ENCODE assay signal across 10 cellular contexts in genomic region chr10:102815790-102816549, GRCh38. TPM values are rescaled to one million over a fixed set of nuclear protein-coding genes. Genes with fewer than 3 reads are reported as not detected.
A peak's percentile ranks its signal among the peaks of the same experiment; 100 is the strongest.
DNase-seq lines count a peak whose midpoint lies in the region; ATAC-seq and TF ChIP-seq lines count a peak whose summit lies in the region.
"Had no signal": no experiment of that assay in that cellular context is flagged by ENCODE, and none has a peak within 500 bp of the region (broad histone marks: within the 10 kb centered on the region; RNA-seq: fewer than 3 reads in every experiment).

No MANE protein-coding gene starts in this region.

- no peak for TF ChIP-seq CTCF in AG09309 (IDR thresholded peaks at IDR 0.05; ENCODE audit: control insufficient read depth, insufficient read depth, low read depth, low read length, missing control alignments)
- TF ChIP-seq CTCF in Peyer's patch (IDR thresholded peaks at IDR 0.05): no peak
- no peak for TF ChIP-seq CTCF in fibroblast of mammary gland (conservative IDR thresholded peaks at IDR 0.05; ENCODE audit: control insufficient read depth, insufficient read depth, low read depth, low read length)
- no peak for TF ChIP-seq CTCF in neural progenitor cell (IDR thresholded peaks at IDR 0.05)

- no peaks in the 10 kb centered on the region for H3K9me3 ChIP-seq in Peyer's patch
- H3K9me3 ChIP-seq in neural progenitor cell (ENCODE audit: low read depth): no peaks in the 10 kb centered on the region
- H3K9me3 ChIP-seq in SJCRH30 (replicated peaks): no peaks in the 10 kb centered on the region

- peak overlapping the region; percentile 78 for H3K27ac Mint-ChIP-seq in neural progenitor cell
- no peak overlapping the region for H3K27ac Mint-ChIP-seq in activated CD4-positive, alpha-beta T cell treated with anti-CD3 and anti-CD28 coated beads for 36 hours

- no peaks in the 10 kb centered on the region for H3K27me3 Mint-ChIP-seq in neural progenitor cell (ENCODE audit: insufficient read depth, low read depth)
- H3K27me3 Mint-ChIP-seq in activated CD4-positive, alpha-beta T cell treated with anti-CD3 and anti-CD28 coated beads for 36 hours: no peaks in the 10 kb centered on the region

- no peaks in the 10 kb centered on the region for H3K9me3 Mint-ChIP-seq in neural progenitor cell
- H3K9me3 Mint-ChIP-seq in activated CD4-positive, alpha-beta T cell treated with anti-CD3 and anti-CD28 coated beads for 36 hours (ENCODE audit: low read depth): no peaks in the 10 kb centered on the region

- H3K36me3 Mint-ChIP-seq in neural progenitor cell: peaks cover 14% of the 10 kb centered on the region
- peaks cover 10% of the 10 kb centered on the region for H3K36me3 Mint-ChIP-seq in activated CD4-positive, alpha-beta T cell treated with anti-CD3 and anti-CD28 coated beads for 36 hours (ENCODE audit: low read depth)

- H3K4me2 ChIP-seq in neural progenitor cell: no peak overlapping the region

- H3K36me3 ChIP-seq in Peyer's patch: peaks cover 0 to 30% (median 0%) of the 10 kb centered on the region in 3 donors
- H3K36me3 ChIP-seq in neural progenitor cell: no peaks in the 10 kb centered on the region
- H3K36me3 ChIP-seq in SJCRH30: peaks cover 25% of the 10 kb centered on the region

- H3F3A ChIP-seq in neural progenitor cell (ENCODE audit: low read depth): no peaks in the 10 kb centered on the region

- H3K4me1 ChIP-seq in Peyer's patch (peaks cover 3 to 38% (median 6%) of the 10 kb centered on the region in 4 donors), neural progenitor cell (no peaks in the 10 kb centered on the region), SJCRH30 (peaks cover 24% of the 10 kb centered on the region)

- peak overlapping the region; percentile 67 to 89 (median 75) for H3K27ac ChIP-seq in Peyer's patch
- no peak overlapping the region for H3K27ac ChIP-seq in neural progenitor cell
- no peak overlapping the region for H3K27ac ChIP-seq in SJCRH30

- no peaks in the 10 kb centered on the region for H4K20me1 ChIP-seq in neural progenitor cell (ENCODE audit: low read depth)

- TF ChIP-seq POLR2A in Peyer's patch (IDR thresholded peaks at IDR 0.05): peak in 1 of 2 donors; percentile 8

- H2AFZ ChIP-seq in neural progenitor cell (replicated peaks): no peak overlapping the region

- POLR2A ChIA-PET in activated CD4-positive, alpha-beta T cell treated with anti-CD3 and anti-CD28 coated beads for 36 hours (lab: Charles Lee): no interaction called here

- no peak overlapping the region for H3K4me3 Mint-ChIP-seq in neural progenitor cell
- H3K4me3 Mint-ChIP-seq in activated CD4-positive, alpha-beta T cell treated with anti-CD3 and anti-CD28 coated beads for 36 hours: no peak overlapping the region

- H3K4me3 ChIP-seq in AG09309 (ENCODE audit: control insufficient read depth, low read depth, low read length) (no peak overlapping the region), Peyer's patch (no peak overlapping the region), fibroblast of mammary gland (ENCODE audit: control insufficient read depth, low read depth, low read length) (no peak overlapping the region), neural progenitor cell (no peak overlapping the region), SJCRH30 (no peak overlapping the region)

- H3K9ac ChIP-seq in neural progenitor cell: peak overlapping the region; percentile 30

- CTCF ChIA-PET in activated CD4-positive, alpha-beta T cell treated with anti-CD3 and anti-CD28 coated beads for 36 hours (lab: Charles Lee): interaction anchor here (1.0 kb wide), 1 partner anchor 870 kb away, joined by 4 read pairs; no protein-coding TSS in a partner anchor

- no peaks in the 10 kb centered on the region for H3K27me3 ChIP-seq in Peyer's patch
- H3K27me3 ChIP-seq in neural progenitor cell: no peaks in the 10 kb centered on the region
- H3K27me3 ChIP-seq in SJCRH30: no peaks in the 10 kb centered on the region

- H3K4me1 Mint-ChIP-seq in neural progenitor cell: peaks cover 10% of the 10 kb centered on the region
- H3K4me1 Mint-ChIP-seq in activated CD4-positive, alpha-beta T cell treated with anti-CD3 and anti-CD28 coated beads for 36 hours: peaks cover 6% of the 10 kb centered on the region

- peak; percentile 80 for DNase-seq in AG09309 (ENCODE audit: low read depth)
- DNase-seq in Peyer's patch: peak in 2 of 3 donors; percentile 52 to 63
- peak; percentile 87 for DNase-seq in fibroblast of mammary gland (ENCODE audit: low read depth)
- DNase-seq in neural progenitor cell (ENCODE audit: low spot score): no peak
- DNase-seq in SJCRH30: no peak
- DNase-seq in activated CD4-positive, alpha-beta T cell treated with anti-CD3 and anti-CD28 coated beads for 36 hours: no peak
- DNase-seq: DND-41 had no signal

- no peak for ATAC-seq in HG02938 (IDR thresholded peaks at IDR 0.05; ENCODE audit: unreplicated experiment)
- ATAC-seq in GM21423 (IDR thresholded peaks at IDR 0.05; ENCODE audit: unreplicated experiment): no peak
- no peak for ATAC-seq in activated CD4-positive, alpha-beta T cell treated with anti-CD3 and anti-CD28 coated beads for 36 hours

- intact Hi-C loops in activated CD4-positive, alpha-beta T cell treated with anti-CD3 and anti-CD28 coated beads for 36 hours (cut with DNase I, micrococcal nuclease): no loop called here

- no peaks in the 10 kb centered on the region for H3K79me2 ChIP-seq in neural progenitor cell (ENCODE audit: low read depth)

RNA-seq across cellular contexts. Expression of gene CYP17A1, which starts 21.2 kb away (rescaled TPM):
- total RNA-seq in Peyer's patch (not detected), neural progenitor cell (ENCODE audit: low replicate concordance) (not detected in 2 replicates)
- total RNA-seq in SJCRH30 (2014; rRNA removed; shearing (Covaris generic)): not detected in 2 replicates
- total RNA-seq in activated CD4-positive, alpha-beta T cell treated with anti-CD3 and anti-CD28 coated beads for 36 hours: not detected
- total RNA-seq: dermis microvascular lymphatic vessel endothelial cell had no signal

RNA-seq across cellular contexts. Expression of gene BORCS7, which starts 38.1 kb away (rescaled TPM):
- total RNA-seq in Peyer's patch: 10 to 100 TPM; 19.6 to 51.2 (median 37.1) TPM
- 10.1 and 18.4 TPM in 2 replicates for total RNA-seq in neural progenitor cell (ENCODE audit: low replicate concordance)
- total RNA-seq in SJCRH30 (2014; rRNA removed; shearing (Covaris generic)): 19.9 and 24.3 TPM in 2 replicates
- 1 to 10 TPM; 4.5 to 5.1 TPM for total RNA-seq in activated CD4-positive, alpha-beta T cell treated with anti-CD3 and anti-CD28 coated beads for 36 hours

RNA-seq across cellular contexts. Expression of gene AS3MT, which starts 53.3 kb away (rescaled TPM):
- total RNA-seq in Peyer's patch (1 to 10 TPM in 2 of 4 donors, not detected in 2; 3.6 to 5.8 TPM), neural progenitor cell (ENCODE audit: low replicate concordance) (33.3 and 40.3 TPM in 2 replicates)
- 13.7 and 14.8 TPM in 2 replicates for total RNA-seq in SJCRH30 (2014; rRNA removed; shearing (Covaris generic))
- 1 to 10 TPM; 1.1 to 1.5 TPM for total RNA-seq in activated CD4-positive, alpha-beta T cell treated with anti-CD3 and anti-CD28 coated beads for 36 hours

Comparison
In these comparisons a context has a peak if more than half of its experiments do, and no peak if none do; other contexts are left out.
1. DNase-seq: peak in AG09309 (single experiment), Peyer's patch (2 of 3) and fibroblast of mammary gland (single experiment); none in neural progenitor cell (single experiment), SJCRH30 (0 of 2) and activated CD4-positive, alpha-beta T cell treated with anti-CD3 and anti-CD28 coated beads for 36 hours (single experiment).
2. H3K27ac ChIP-seq: peak in Peyer's patch (4 of 4); none in neural progenitor cell (single experiment) and SJCRH30 (single experiment).